1 cellular context compared by ENCODE assay signal in the genomic region with DNA sequence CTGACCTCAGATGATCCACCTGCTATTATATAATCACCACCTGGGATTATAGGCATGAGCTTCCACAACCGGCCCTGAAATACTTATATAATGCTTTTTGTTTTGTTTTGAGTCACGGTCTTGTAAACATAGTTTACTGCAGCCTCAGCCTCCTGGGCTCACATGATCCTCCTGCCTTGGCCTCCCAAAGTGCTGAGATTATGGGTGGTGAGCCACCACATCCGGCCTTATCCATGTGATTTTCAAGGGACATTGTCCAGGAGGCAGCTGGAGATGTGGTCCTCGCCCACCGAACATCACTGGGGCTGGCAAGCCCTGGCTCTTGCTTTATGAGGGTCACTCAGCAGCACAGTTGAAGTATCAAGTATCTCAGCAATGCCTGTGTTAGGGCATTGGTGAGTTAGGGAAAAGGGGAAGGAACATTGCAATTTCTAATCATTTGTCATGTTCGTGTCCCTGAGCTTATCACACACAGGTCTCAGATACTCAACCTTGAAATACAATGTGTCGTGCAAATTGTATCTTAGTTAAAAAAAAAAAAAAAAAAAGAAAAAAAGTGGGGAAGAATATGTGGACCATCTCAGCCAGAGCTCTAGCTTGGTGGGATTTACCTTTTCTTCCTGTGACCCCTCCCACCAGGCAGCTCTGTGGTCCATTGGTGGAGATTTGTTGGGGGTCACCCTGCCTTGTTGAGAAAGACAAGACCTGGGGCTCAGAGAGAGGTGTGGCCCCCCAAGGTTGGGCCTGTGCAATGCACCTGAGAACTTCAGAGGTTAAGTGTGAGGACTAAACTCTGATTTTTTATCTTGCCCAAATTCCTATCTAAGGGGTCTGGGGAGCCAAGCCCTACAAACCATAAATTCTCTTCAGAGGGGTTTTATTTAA.
TF ChIP-seq lines count a peak whose summit lies in the region.

No MANE protein-coding gene starts in this region.

TF ChIP-seq in K562, 482 proteins besides CTCF, POLR2A, EP300 and RAD21 (continued from another document):
- TF ChIP-seq, protein P1, sequence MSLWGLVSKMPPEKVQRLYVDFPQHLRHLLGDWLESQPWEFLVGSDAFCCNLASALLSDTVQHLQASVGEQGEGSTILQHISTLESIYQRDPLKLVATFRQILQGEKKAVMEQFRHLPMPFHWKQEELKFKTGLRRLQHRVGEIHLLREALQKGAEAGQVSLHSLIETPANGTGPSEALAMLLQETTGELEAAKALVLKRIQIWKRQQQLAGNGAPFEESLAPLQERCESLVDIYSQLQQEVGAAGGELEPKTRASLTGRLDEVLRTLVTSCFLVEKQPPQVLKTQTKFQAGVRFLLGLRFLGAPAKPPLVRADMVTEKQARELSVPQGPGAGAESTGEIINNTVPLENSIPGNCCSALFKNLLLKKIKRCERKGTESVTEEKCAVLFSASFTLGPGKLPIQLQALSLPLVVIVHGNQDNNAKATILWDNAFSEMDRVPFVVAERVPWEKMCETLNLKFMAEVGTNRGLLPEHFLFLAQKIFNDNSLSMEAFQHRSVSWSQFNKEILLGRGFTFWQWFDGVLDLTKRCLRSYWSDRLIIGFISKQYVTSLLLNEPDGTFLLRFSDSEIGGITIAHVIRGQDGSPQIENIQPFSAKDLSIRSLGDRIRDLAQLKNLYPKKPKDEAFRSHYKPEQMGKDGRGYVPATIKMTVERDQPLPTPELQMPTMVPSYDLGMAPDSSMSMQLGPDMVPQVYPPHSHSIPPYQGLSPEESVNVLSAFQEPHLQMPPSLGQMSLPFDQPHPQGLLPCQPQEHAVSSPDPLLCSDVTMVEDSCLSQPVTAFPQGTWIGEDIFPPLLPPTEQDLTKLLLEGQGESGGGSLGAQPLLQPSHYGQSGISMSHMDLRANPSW (CRISPR knock-in tag; IDR thresholded peaks at IDR 0.05) = peak; percentile 83; the same call in 1 of the 2 replicates
- TF ChIP-seq HOXB6 (CRISPR knock-in tag; IDR thresholded peaks at IDR 0.05; ENCODE audit: borderline replicate concordance) = no peak
- no peak for TF ChIP-seq ZNF699 (CRISPR knock-in tag; IDR thresholded peaks at IDR 0.05; ENCODE audit: insufficient replicate concordance)
- TF ChIP-seq ZNF507 (tag; conservative IDR thresholded peaks at IDR 0.05) = no peak
- no peak for TF ChIP-seq NEUROD1 (IDR thresholded peaks at IDR 0.05; ENCODE audit: borderline replicate concordance, low read depth, low read length, partially characterized antibody)
- TF ChIP-seq RAD51 (IDR thresholded peaks at IDR 0.05; ENCODE audit: borderline replicate concordance, low read depth) = no peak
- TF ChIP-seq ZNF253 (CRISPR knock-in tag; conservative IDR thresholded peaks at IDR 0.05) = peak; percentile 62; the same call in 1 of the 2 replicates
- TF ChIP-seq ZFP30 (CRISPR knock-in tag; IDR thresholded peaks at IDR 0.05; ENCODE audit: borderline replicate concordance) = no peak
- TF ChIP-seq ZFPM2 (CRISPR knock-in tag; IDR thresholded peaks at IDR 0.05) = no peak
- TF ChIP-seq, protein P2, sequence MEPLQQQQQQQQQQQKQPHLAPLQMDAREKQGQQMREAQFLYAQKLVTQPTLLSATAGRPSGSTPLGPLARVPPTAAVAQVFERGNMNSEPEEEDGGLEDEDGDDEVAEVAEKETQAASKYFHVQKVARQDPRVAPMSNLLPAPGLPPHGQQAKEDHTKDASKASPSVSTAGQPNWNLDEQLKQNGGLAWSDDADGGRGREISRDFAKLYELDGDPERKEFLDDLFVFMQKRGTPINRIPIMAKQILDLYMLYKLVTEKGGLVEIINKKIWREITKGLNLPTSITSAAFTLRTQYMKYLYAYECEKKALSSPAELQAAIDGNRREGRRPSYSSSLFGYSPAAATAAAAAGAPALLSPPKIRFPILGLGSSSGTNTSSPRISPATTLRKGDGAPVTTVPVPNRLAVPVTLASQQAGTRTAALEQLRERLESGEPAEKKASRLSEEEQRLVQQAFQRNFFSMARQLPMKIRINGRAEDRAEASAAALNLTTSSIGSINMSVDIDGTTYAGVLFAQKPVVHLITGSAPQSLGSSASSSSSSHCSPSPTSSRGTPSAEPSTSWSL (CRISPR knock-in tag; IDR thresholded peaks at IDR 0.05; ENCODE audit: borderline replicate concordance) = no peak
- no peak for TF ChIP-seq ZNF407 (IDR thresholded peaks at IDR 0.05; ENCODE audit: low read depth)
- no peak for TF ChIP-seq ZNF347 (CRISPR knock-in tag; IDR thresholded peaks at IDR 0.05; ENCODE audit: low read depth)
- no peak for TF ChIP-seq YBX1 (IDR thresholded peaks at IDR 0.05)
- TF ChIP-seq SMAD3 (CRISPR knock-in tag; conservative IDR thresholded peaks at IDR 0.05) = no peak
- TF ChIP-seq ZNF696 (CRISPR knock-in tag; conservative IDR thresholded peaks at IDR 0.05) = no peak
- TF ChIP-seq, protein P3, sequence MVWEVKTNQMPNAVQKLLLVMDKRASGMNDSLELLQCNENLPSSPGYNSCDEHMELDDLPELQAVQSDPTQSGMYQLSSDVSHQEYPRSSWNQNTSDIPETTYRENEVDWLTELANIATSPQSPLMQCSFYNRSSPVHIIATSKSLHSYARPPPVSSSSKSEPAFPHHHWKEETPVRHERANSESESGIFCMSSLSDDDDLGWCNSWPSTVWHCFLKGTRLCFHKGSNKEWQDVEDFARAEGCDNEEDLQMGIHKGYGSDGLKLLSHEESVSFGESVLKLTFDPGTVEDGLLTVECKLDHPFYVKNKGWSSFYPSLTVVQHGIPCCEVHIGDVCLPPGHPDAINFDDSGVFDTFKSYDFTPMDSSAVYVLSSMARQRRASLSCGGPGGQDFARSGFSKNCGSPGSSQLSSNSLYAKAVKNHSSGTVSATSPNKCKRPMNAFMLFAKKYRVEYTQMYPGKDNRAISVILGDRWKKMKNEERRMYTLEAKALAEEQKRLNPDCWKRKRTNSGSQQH (CRISPR knock-in tag; IDR thresholded peaks at IDR 0.05) = no peak
- TF ChIP-seq ZNF41 (CRISPR knock-in tag; conservative IDR thresholded peaks at IDR 0.05) = no peak
- TF ChIP-seq, protein P4, sequence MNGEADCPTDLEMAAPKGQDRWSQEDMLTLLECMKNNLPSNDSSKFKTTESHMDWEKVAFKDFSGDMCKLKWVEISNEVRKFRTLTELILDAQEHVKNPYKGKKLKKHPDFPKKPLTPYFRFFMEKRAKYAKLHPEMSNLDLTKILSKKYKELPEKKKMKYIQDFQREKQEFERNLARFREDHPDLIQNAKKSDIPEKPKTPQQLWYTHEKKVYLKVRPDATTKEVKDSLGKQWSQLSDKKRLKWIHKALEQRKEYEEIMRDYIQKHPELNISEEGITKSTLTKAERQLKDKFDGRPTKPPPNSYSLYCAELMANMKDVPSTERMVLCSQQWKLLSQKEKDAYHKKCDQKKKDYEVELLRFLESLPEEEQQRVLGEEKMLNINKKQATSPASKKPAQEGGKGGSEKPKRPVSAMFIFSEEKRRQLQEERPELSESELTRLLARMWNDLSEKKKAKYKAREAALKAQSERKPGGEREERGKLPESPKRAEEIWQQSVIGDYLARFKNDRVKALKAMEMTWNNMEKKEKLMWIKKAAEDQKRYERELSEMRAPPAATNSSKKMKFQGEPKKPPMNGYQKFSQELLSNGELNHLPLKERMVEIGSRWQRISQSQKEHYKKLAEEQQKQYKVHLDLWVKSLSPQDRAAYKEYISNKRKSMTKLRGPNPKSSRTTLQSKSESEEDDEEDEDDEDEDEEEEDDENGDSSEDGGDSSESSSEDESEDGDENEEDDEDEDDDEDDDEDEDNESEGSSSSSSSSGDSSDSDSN (IDR thresholded peaks at IDR 0.05; ENCODE audit: borderline replicate concordance in 1 of 2, low read depth in 2 of 2, low read length in 2 of 2) = no peak
- TF ChIP-seq SMARCC2 (IDR thresholded peaks at IDR 0.05; ENCODE audit: low read depth) = no peak
- TF ChIP-seq ZNF224 (CRISPR knock-in tag; IDR thresholded peaks at IDR 0.05) = no peak
- TF ChIP-seq, protein P5, sequence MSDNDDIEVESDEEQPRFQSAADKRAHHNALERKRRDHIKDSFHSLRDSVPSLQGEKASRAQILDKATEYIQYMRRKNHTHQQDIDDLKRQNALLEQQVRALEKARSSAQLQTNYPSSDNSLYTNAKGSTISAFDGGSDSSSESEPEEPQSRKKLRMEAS (CRISPR knock-in tag; IDR thresholded peaks at IDR 0.05) = peak; percentile 47; the same call in 1 of the 2 replicates
- TF ChIP-seq RNF2 (IDR thresholded peaks at IDR 0.05) = no peak
